Comparison of ENCODE assay signal across 8 cellular contexts in genomic region chr17:63700528-63701441, GRCh38. TPM values are rescaled to one million over a fixed set of nuclear protein-coding genes. Genes with fewer than 3 reads are reported as not detected.
DNase-seq lines count a peak whose midpoint lies in the region; ATAC-seq, FAIRE-seq and TF ChIP-seq lines count a peak whose summit lies in the region.

No MANE protein-coding gene starts in this region.

- H3K4me2 ChIP-seq in PC-9 = no peak overlapping the region

- H3K36me3 ChIP-seq in heart left ventricle (peaks cover 0 to 40% (median 29%) of the 10 kb centered on the region in 9 donors), pancreas (no peaks in the 10 kb centered on the region), PC-9 (ENCODE audit: low read depth) (no peaks in the 10 kb centered on the region)

- peaks cover 5% of the 10 kb centered on the region for H3K36me3 Mint-ChIP-seq in activated naive CD4-positive, alpha-beta T cell treated with anti-CD3 and anti-CD28 coated beads, Interleukin-2, amount 50 U/mL, for 24 hours

- CTCF ChIA-PET in AG04449 (lab: Yijun Ruan, JAX) = interaction anchor here (1.2 to 1.9 kb wide), 4 partner anchors 10 to 15 kb away, joined by 3 to 6 read pairs (median 4); no protein-coding TSS in a partner anchor
- CTCF ChIA-PET in PC-9 (lab: Charles Lee) = interaction anchor here (0.6 kb wide), 1 partner anchor 86 kb away, joined by 3 read pairs; no protein-coding TSS in a partner anchor

- no peaks in the 10 kb centered on the region for H3K27me3 ChIP-seq in heart left ventricle
- H3K27me3 ChIP-seq in pancreas = no peaks in the 10 kb centered on the region
- H3K27me3 ChIP-seq in PC-9 (ENCODE audit: insufficient read depth, low read depth) = no peaks in the 10 kb centered on the region

- H3K4me3 ChIP-seq in AG04449 (ENCODE audit: low read depth, low read length) (peak overlapping the region; percentile 59), heart left ventricle (peak overlapping the region in 11 of 12 donors; percentile 38 to 76 (median 63)), pancreas (peak overlapping the region; percentile 14 to 62 (median 46)), PC-9 (no peak overlapping the region)

- intact Hi-C loops in heart left ventricle (cut with DNase I) (loop anchor here in 4 of 10 donors (1.0 to 5.0 kb wide), 4 partner anchors 25 to 78 kb away; partner anchors contain the start of genes STRADA (in 2 of the 4) and MAP3K3 (in 1 of the 4)), pancreas (cut with DNase I) (loop anchor here in 1 of 3 donors (10.0 kb wide), 1 partner anchor 266 kb away; no protein-coding TSS in a partner anchor), PC-9 (cut with micrococcal nuclease; ENCODE audit: unreplicated experiment) (no loop called here)

- H3K27ac Mint-ChIP-seq in activated naive CD4-positive, alpha-beta T cell treated with anti-CD3 and anti-CD28 coated beads, Interleukin-2, amount 50 U/mL, for 24 hours = peak overlapping the region; percentile 94

- peaks cover 15% of the 10 kb centered on the region for H3F3A ChIP-seq in PC-9 (ENCODE audit: insufficient read depth, low read depth)

- WGBS in heart left ventricle, 4 donors = 3 to 7% (median 4%) methylated on average over 11 to 87 of the region's 87 CpGs
- 39 to 57% methylated on average over 46 to 87 of the region's 87 CpGs for WGBS in pancreas, 2 donors

- no peak overlapping the region for H2AFZ ChIP-seq in PC-9

- H3K4me1 Mint-ChIP-seq in activated naive CD4-positive, alpha-beta T cell treated with anti-CD3 and anti-CD28 coated beads, Interleukin-2, amount 50 U/mL, for 24 hours = peaks cover 68% of the 10 kb centered on the region

- no peaks in the 10 kb centered on the region for H3K27me3 Mint-ChIP-seq in activated naive CD4-positive, alpha-beta T cell treated with anti-CD3 and anti-CD28 coated beads, Interleukin-2, amount 50 U/mL, for 24 hours

- no peaks in the 10 kb centered on the region for H3K9me3 Mint-ChIP-seq in activated naive CD4-positive, alpha-beta T cell treated with anti-CD3 and anti-CD28 coated beads, Interleukin-2, amount 50 U/mL, for 24 hours

- peak overlapping the region; percentile 88 for H3K4me3 Mint-ChIP-seq in activated naive CD4-positive, alpha-beta T cell treated with anti-CD3 and anti-CD28 coated beads, Interleukin-2, amount 50 U/mL, for 24 hours

- H3K79me2 ChIP-seq in PC-9 (ENCODE audit: low read depth) = no peaks in the 10 kb centered on the region

- no TSS peak for BruUV-seq in PC-9 (replicated peaks; lab: Mats Ljungman, UMichigan)

- ATAC-seq in heart left ventricle = peak; percentile 27 to 68 (median 64)
- peak in 3 of 4 donors; percentile 2 to 7 (median 7) for ATAC-seq in pancreas

- H3K27ac ChIP-seq in heart left ventricle (peak overlapping the region; percentile 39 to 96 (median 72)), pancreas (peak overlapping the region in 2 of 4 donors; percentile 55 to 57), PC-9 (no peak overlapping the region)

- POLR2A ChIA-PET in AG04449 (lab: Yijun Ruan, JAX) = interaction anchor here (0.9 kb wide), 1 partner anchor 79 kb away, joined by 4 read pairs; the partner anchor contains the start of gene MAP3K3
- POLR2A ChIA-PET in PC-9 (lab: Charles Lee; ENCODE audit: unreplicated experiment) = no interaction called here

- H3K9me3 ChIP-seq in heart left ventricle (no peaks in the 10 kb centered on the region), pancreas (no peaks in the 10 kb centered on the region), PC-9 (ENCODE audit: insufficient read depth, low read depth) (no peaks in the 10 kb centered on the region)

- DNase-seq in AG04449 (ENCODE audit: low read depth, low spot score) = no peak
- peak; percentile 63 for DNase-seq in GM19238 (ENCODE audit: insufficient read length, low spot score)
- peak; percentile 81 for DNase-seq in OCI-M1 (lab: John Stamatoyannopoulos, UW)
- DNase-seq in heart left ventricle = peak; percentile 77 to 89 (median 81)
- DNase-seq in pancreas = peak in 2 of 6 donors; percentile 70 to 81
- no peak for DNase-seq in PC-9
- no peak for DNase-seq in 8988T

- no peaks in the 10 kb centered on the region for H3K9me2 ChIP-seq in PC-9 (ENCODE audit: insufficient read depth)

- H3K4me1 ChIP-seq in heart left ventricle (peaks cover 0 to 51% (median 22%) of the 10 kb centered on the region in 12 donors), pancreas (no peaks in the 10 kb centered on the region), PC-9 (replicated peaks; ENCODE audit: insufficient read depth) (no peaks in the 10 kb centered on the region)

- TF ChIP-seq CTCF in AG04449 (IDR thresholded peaks at IDR 0.05; ENCODE audit: insufficient read depth, low read length, missing control alignments) (no peak), heart left ventricle (IDR thresholded peaks at IDR 0.05) (peak in 5 of 12 donors; percentile 9 to 46 (median 27)), pancreas (IDR thresholded peaks at IDR 0.05) (no peak), PC-9 (conservative IDR thresholded peaks at IDR 0.05) (no peak)

- FAIRE-seq in pancreas (lab: Jason Lieb, UNC) = no peak

- TF ChIP-seq POLR2A in heart left ventricle (IDR thresholded peaks at IDR 0.05) = no peak

- no peaks in the 10 kb centered on the region for H4K20me1 ChIP-seq in PC-9 (ENCODE audit: insufficient read depth)

RNA-seq across cellular contexts. Expression of gene LIMD2, which starts 0.9 kb away (rescaled TPM):
- total RNA-seq in heart left ventricle (10 to 100 TPM in 2 of 9 donors, 1 to 10 TPM in 7; 1.9 to 48.0 (median 3.4) TPM), pancreas (10 to 100 TPM in 1 of 6 donors, 1 to 10 TPM in 5; 1.4 to 15.9 (median 4.7) TPM), PC-9 (2021) (1.6 and 2.7 TPM in 2 replicates)
- polyA plus RNA-seq in heart left ventricle (1 to 10 TPM; 4.0 to 5.4 TPM), pancreas (10 to 100 TPM; 10.9 to 16.6 TPM)

RNA-seq across cellular contexts. Expression of gene STRADA, which starts 40.8 kb away (rescaled TPM):
- total RNA-seq in heart left ventricle = 10 to 100 TPM; 10.2 to 26.1 (median 15.3) TPM
- 10 to 100 TPM; 15.9 to 18.3 TPM for polyA plus RNA-seq in heart left ventricle
- total RNA-seq in pancreas = 10 to 100 TPM in 5 of 6 donors, 1 to 10 TPM in 1; 8.3 to 15.4 (median 12.1) TPM
- 10 to 100 TPM; 18.3 to 26.7 TPM for polyA plus RNA-seq in pancreas
- 28.8 and 30.6 TPM in 2 replicates for total RNA-seq in PC-9 (2021)

Comparison
In these comparisons a context has a peak if more than half of its experiments do, and no peak if none do; other contexts are left out.
1. DNase-seq: peak in GM19238 (single experiment), OCI-M1 (single experiment) and heart left ventricle (5 of 5); none in AG04449 (single experiment), PC-9 (0 of 2) and 8988T (single experiment).